Comparison of ENCODE assay signal across 9 cellular contexts in genomic region chr5:77282337-77283027, GRCh38.
A peak's percentile ranks its signal among the peaks of the same experiment; 100 is the strongest.
DNase-seq lines count a peak whose midpoint lies in the region; TF ChIP-seq lines count a peak whose summit lies in the region.
"Had no signal": no experiment of that assay in that cellular context is flagged by ENCODE, and none has a peak within 500 bp of the region (broad histone marks: within the 10 kb centered on the region; RNA-seq: fewer than 3 reads in every experiment).

No MANE protein-coding gene starts in this region.

- H3K36me3 ChIP-seq in suprapubic skin, result no peaks in the 10 kb centered on the region

- WGBS in suprapubic skin, result 45% methylated on average over 11 of the region's 11 CpGs

- no peak overlapping the region for H3K27ac ChIP-seq in suprapubic skin

- H3K4me3 ChIP-seq in cardiac fibroblast (replicated peaks in 1 of 2; ENCODE audit: low read depth in 2 of 2, low read length in 2 of 2) (no peak overlapping the region), suprapubic skin (no peak overlapping the region)

- no peak for TF ChIP-seq POLR2A in suprapubic skin (IDR thresholded peaks at IDR 0.05)

- TF ChIP-seq CTCF in cardiac fibroblast (IDR thresholded peaks at IDR 0.05; ENCODE audit: low read depth, low read length) (no peak), suprapubic skin (IDR thresholded peaks at IDR 0.05) (no peak)

- no peak for TF ChIP-seq EP300 in suprapubic skin (IDR thresholded peaks at IDR 0.05)

- peak; percentile 43 for DNase-seq in Daoy (ENCODE audit: low read depth)
- peak; percentile 18 for DNase-seq in NCI-H2029 treated with DMSO at 0.1 percent for 48 hours (lab: John Stamatoyannopoulos, UW)
- DNase-seq in cardiac fibroblast (ENCODE audit: low read depth in 2 of 2), result peak; percentile 30 to 32
- DNase-seq in midbrain (lab: John Stamatoyannopoulos, UW), result peak; percentile 21
- DNase-seq in HT-29 (ENCODE audit: low spot score), result no peak
- no peak for DNase-seq in NCI-H1105 (lab: John Stamatoyannopoulos, UW)
- no peak for DNase-seq in suprapubic skin (ENCODE audit: low spot score in 2 of 2)
- DNase-seq in mesenteric fat pad (ENCODE audit: low spot score), result no peak
- DNase-seq: stimulated activated CD4-positive, alpha-beta T cell treated with anti-CD3 and anti-CD28 coated beads, Interleukin-4, amount 100 ng/mL, for 4 hours had no signal

- peaks cover 6% of the 10 kb centered on the region for H3K4me1 ChIP-seq in suprapubic skin

- H3K27me3 ChIP-seq in suprapubic skin, result no peaks in the 10 kb centered on the region

- H3K9me3 ChIP-seq in suprapubic skin, result no peaks in the 10 kb centered on the region

Comparison
In these comparisons a context has a peak if more than half of its experiments do, and no peak if none do; other contexts are left out.
1. DNase-seq: peak in Daoy (single experiment), NCI-H2029 treated with DMSO at 0.1 percent for 48 hours (single experiment), cardiac fibroblast (2 of 2) and midbrain (single experiment); none in HT-29 (single experiment), NCI-H1105 (single experiment), suprapubic skin (0 of 2) and mesenteric fat pad (single experiment).